ENCODE assay signal across 18 cellular contexts in genomic region chr14:60790850-60791249, GRCh38. TPM values are rescaled to one million over a fixed set of nuclear protein-coding genes. Genes with fewer than 3 reads are reported as not detected.
A peak's percentile ranks its signal among the peaks of the same experiment; 100 is the strongest.
DNase-seq lines count a peak whose midpoint lies in the region; ATAC-seq, FAIRE-seq and TF ChIP-seq lines count a peak whose summit lies in the region.
"Had no signal": no experiment of that assay in that cellular context is flagged by ENCODE, and none has a peak within 500 bp of the region (broad histone marks: within the 10 kb centered on the region; RNA-seq: fewer than 3 reads in every experiment).

No MANE protein-coding gene starts in this region.

- H4K20me1 ChIP-seq in HepG2 (ENCODE audit: insufficient read depth, low read length) = no peaks in the 10 kb centered on the region

- TF ChIP-seq EP300 in HepG2 (IDR thresholded peaks at IDR 0.05; ENCODE audit: low read depth in 2 of 2, low read length in 2 of 2) (no peak), HepG2 (CRISPR knock-in tag; IDR thresholded peaks at IDR 0.05; ENCODE audit: borderline replicate concordance) (no peak)

- intact Hi-C loops in HepG2 (cut with micrococcal nuclease; ENCODE audit: unreplicated experiment) = no loop called here

- BruUV-seq in HepG2 (replicated peaks; lab: Mats Ljungman, UMichigan) = no TSS peak

- CTCF ChIA-PET in HepG2 (lab: Yijun Ruan, JAX; ENCODE audit: low intra/inter-chr PET ratio, low total read pairs) = no interaction called here

- no peak overlapping the region for H3K27ac ChIP-seq in HepG2 (ENCODE audit: extremely low read length, insufficient read depth, low read length)
- H3K27ac ChIP-seq: 22Rv1, BLaER1 had no signal

- TF ChIP-seq RAD21 in HepG2 (CRISPR knock-in tag; IDR thresholded peaks at IDR 0.05) = no peak

- WGBS in HepG2 (ENCODE audit: low lambda C conversion rate) = 4% methylated on average over 1 of the region's 1 CpG

- H3K36me3 ChIP-seq in HepG2 (replicated peaks in 1 of 2; ENCODE audit: control insufficient read depth in 1 of 2, insufficient read depth in 2 of 2, low read length in 2 of 2) = peaks cover 0 to 1% of the 10 kb centered on the region in 2 experiments; a peak in 2 of 5 replicates

- FAIRE-seq in HepG2 (lab: Jason Lieb, UNC) = no peak
- FAIRE-seq: GM12878 had no signal

- TF ChIP-seq POLR2A in HepG2 (IDR thresholded peaks at IDR 0.05; ENCODE audit: insufficient read depth in 1 of 2, low read depth in 2 of 2, low read length in 2 of 2) = no peak

- H3K9ac ChIP-seq in HepG2 (ENCODE audit: insufficient read depth, low read depth, low read length) = no peak overlapping the region
- H3K9ac ChIP-seq: BLaER1 had no signal

- POLR2A ChIA-PET in HepG2 (lab: Yijun Ruan, JAX) = no interaction called here

- no peak overlapping the region for H2AFZ ChIP-seq in HepG2 (ENCODE audit: low read length)

- in situ Hi-C loops in HepG2 (cut with HindIII; ENCODE audit: extremely low pct_ligation_motif_present, low pct_unique_long_range_greater_than_20kb) = no loop called here

- peak; percentile 2 for DNase-seq in DMS53 (lab: John Stamatoyannopoulos, UW)
- DNase-seq in DMS53 treated with DMSO at 0.1 percent for 48 hours (lab: John Stamatoyannopoulos, UW; ENCODE audit: unreplicated experiment) = no peak
- DNase-seq in HuH-7.5 (ENCODE audit: low spot score) = peak; percentile 7
- no peak for DNase-seq in HepG2 (ENCODE audit: low spot score)
- no peak for DNase-seq in NCI-H524 (lab: John Stamatoyannopoulos, UW)
- no peak for DNase-seq in hippocampal formation (lab: John Stamatoyannopoulos, UW)
- DNase-seq: CD4-positive, alpha-beta memory T cell; DMS153; DND-41; EL; HFFc6; KG1 had no signal

- no peak for TF ChIP-seq CTCF in HepG2 (CRISPR knock-in tag; IDR thresholded peaks at IDR 0.05)

- no peaks in the 10 kb centered on the region for H3K27me3 ChIP-seq in HepG2 (ENCODE audit: control insufficient read depth in 1 of 2, insufficient read depth in 2 of 2, low read length in 2 of 2)
- H3K27me3 ChIP-seq: BLaER1 had no signal

- peak overlapping the region; percentile 30 for H3K4me2 ChIP-seq in HepG2 (ENCODE audit: low read depth, low read length)
- H3K4me2 ChIP-seq: BLaER1 had no signal

- H3K9me3 ChIP-seq in HepG2 (ENCODE audit: low read length) = no peaks in the 10 kb centered on the region

- H3K79me2 ChIP-seq in HepG2 (ENCODE audit: insufficient read depth, low read length) = peaks cover 25% of the 10 kb centered on the region

- no peak overlapping the region; a peak in 1 of 6 replicates for H3K4me3 ChIP-seq in HepG2 (replicated peaks in 1 of 3; ENCODE audit: insufficient read depth in 1 of 3, low read depth in 2 of 3, low read length in 3 of 3)
- H3K4me3 ChIP-seq: BLaER1, GM12878 had no signal

- ATAC-seq in HepG2 (no peak), GM21737 (IDR thresholded peaks at IDR 0.05; ENCODE audit: unreplicated experiment) (no peak), HG03342 (IDR thresholded peaks at IDR 0.05; ENCODE audit: unreplicated experiment) (no peak)
- ATAC-seq: GM12878, HCT116 had no signal

- peaks cover 37% of the 10 kb centered on the region for H3K4me1 ChIP-seq in HepG2 (ENCODE audit: insufficient read depth, low read length)
- H3K4me1 ChIP-seq: BLaER1 had no signal

TF ChIP-seq in HepG2, 621 proteins besides CTCF, POLR2A, EP300 and RAD21 (continues in another document):
- TF ChIP-seq CCAR2 (optimal IDR thresholded peaks at IDR 0.05; ENCODE audit: low read depth, low read length) (no peak), ZNF143 (CRISPR knock-in tag; IDR thresholded peaks at IDR 0.05) (no peak), ZNF629 (CRISPR knock-in tag; conservative IDR thresholded peaks at IDR 0.05) (peak; percentile 63), ZNF10 (CRISPR knock-in tag; IDR thresholded peaks at IDR 0.05; ENCODE audit: borderline replicate concordance, low read depth) (no peak), ZBTB21 (CRISPR knock-in tag; IDR thresholded peaks at IDR 0.05) (no peak), ZBTB44 (CRISPR knock-in tag; IDR thresholded peaks at IDR 0.05) (no peak), PAXIP1 (CRISPR knock-in tag; conservative IDR thresholded peaks at IDR 0.05) (no peak), KLF9 (CRISPR knock-in tag; IDR thresholded peaks at IDR 0.05; ENCODE audit: low read depth) (no peak), RARG (CRISPR knock-in tag; IDR thresholded peaks at IDR 0.05; ENCODE audit: low read depth) (no peak), HOXA5 (CRISPR knock-in tag; IDR thresholded peaks at IDR 0.05) (no peak), MAX (IDR thresholded peaks at IDR 0.05) (no peak), TFAP4 (IDR thresholded peaks at IDR 0.05; ENCODE audit: borderline replicate concordance, low read depth) (no peak), ZNF180 (CRISPR knock-in tag; IDR thresholded peaks at IDR 0.05; ENCODE audit: borderline replicate concordance, low read depth) (no peak), MAFG (CRISPR knock-in tag; IDR thresholded peaks at IDR 0.05) (no peak), NR3C1 (CRISPR knock-in tag; IDR thresholded peaks at IDR 0.05) (no peak), ZNF652 (CRISPR knock-in tag; IDR thresholded peaks at IDR 0.05; ENCODE audit: borderline replicate concordance, low read depth) (peak; percentile 88)

RNA-seq across cellular contexts. Expression of gene MNAT1, which starts 56.3 kb away (rescaled TPM):
- total RNA-seq in HepG2 (2016; rRNA removed; fragmentation: Illumina TruSeq; extraction: Trizol) = 94.8 and 130 TPM in 2 replicates
- total RNA-seq in HepG2 (2016; cell fraction: cytosol; rRNA removed; fragmentation: Illumina TruSeq; extraction: Trizol; ENCODE audit: low read depth) = 60.3 and 68.8 TPM in 2 replicates
- total RNA-seq in HepG2 (2016; cell fraction: insoluble cytoplasmic fraction; rRNA removed; fragmentation: Illumina TruSeq; extraction: Trizol) = 93.8 and 135 TPM in 2 replicates
- total RNA-seq in HepG2 (2016; cell fraction: membrane; rRNA removed; fragmentation: Illumina TruSeq; extraction: Trizol) = 31.2 and 38.1 TPM in 2 replicates
- 93.5 and 99.8 TPM in 2 replicates for total RNA-seq in HepG2 (2016; cell fraction: nucleus; rRNA removed; fragmentation: Illumina TruSeq; extraction: Trizol)
- 45.8 and 49.2 TPM in 2 replicates for polyA plus RNA-seq in HepG2 (2011; rRNA removed)
- 31.1 and 41.1 TPM in 2 replicates for polyA plus RNA-seq in HepG2 (2011; cell fraction: cytosol; rRNA removed)
- 15.4 and 16.3 TPM in 2 replicates for polyA plus RNA-seq in HepG2 (2011; cell fraction: nucleus; rRNA removed)
- 41.3 and 44.6 TPM in 2 replicates for polyA plus RNA-seq in HepG2 (2012)
- polyA plus RNA-seq in HepG2 (2016; cell fraction: cytosol; fragmentation: Illumina TruSeq; extraction: Trizol; ENCODE audit: low read depth) = 8.7 and 10.2 TPM in 2 replicates
- polyA plus RNA-seq in HepG2 (2016; cell fraction: insoluble cytoplasmic fraction; fragmentation: Illumina TruSeq; extraction: Trizol; ENCODE audit: low read depth) = 107 and 116 TPM in 2 replicates
- polyA plus RNA-seq in HepG2 (2016; cell fraction: membrane; fragmentation: Illumina TruSeq; extraction: Trizol; ENCODE audit: low read depth) = 12.3 and 12.4 TPM in 2 replicates
- polyA plus RNA-seq in HepG2 (2016; cell fraction: nucleus; fragmentation: Illumina TruSeq; extraction: Trizol; ENCODE audit: insufficient read depth, low read depth) = 39.6 and 40.0 TPM in 2 replicates
- 20.6 and 44.6 TPM in 2 replicates for polyA minus RNA-seq in HepG2 (2011; rRNA and poly(A)+ RNA removed; ENCODE audit: low replicate concordance)
- 24.3 and 30.5 TPM in 2 replicates for polyA minus RNA-seq in HepG2 (2011; cell fraction: cytosol; rRNA and poly(A)+ RNA removed)
- 113 and 135 TPM in 2 replicates for polyA minus RNA-seq in HepG2 (2011; cell fraction: nucleus; rRNA and poly(A)+ RNA removed)

Comparison
In these comparisons a context has a peak if more than half of its experiments do, and no peak if none do; other contexts are left out.
1. DNase-seq: peak in DMS53 (single experiment) and HuH-7.5 (single experiment); none in DMS53 treated with DMSO at 0.1 percent for 48 hours (single experiment), HepG2 (single experiment), NCI-H524 (0 of 2) and hippocampal formation (0 of 2).